ENCODE assay signal across 12 cellular contexts in the genomic region with DNA sequence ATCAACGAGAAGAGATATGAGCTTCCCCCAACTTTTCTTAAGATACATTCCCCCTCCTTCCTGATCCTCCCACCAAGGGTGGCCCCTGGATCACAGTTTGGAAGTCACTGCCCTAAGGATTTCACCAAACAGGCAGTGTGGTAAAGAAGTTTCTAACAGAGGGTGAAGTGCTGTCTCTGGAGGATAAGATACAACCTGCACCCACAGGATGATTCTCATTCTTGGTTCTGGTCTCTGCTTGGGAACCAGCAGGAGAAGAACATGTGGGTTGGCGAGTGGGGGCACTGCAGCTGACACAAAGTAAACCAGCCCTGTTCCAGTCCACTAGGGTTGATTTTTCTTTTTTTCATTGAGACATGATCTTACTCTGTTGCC. TPM values are rescaled to one million over a fixed set of nuclear protein-coding genes. Genes with fewer than 3 reads are reported as not detected.
A peak's percentile ranks its signal among the peaks of the same experiment; 100 is the strongest.
DNase-seq lines count a peak whose midpoint lies in the region; ATAC-seq, FAIRE-seq and TF ChIP-seq lines count a peak whose summit lies in the region.
"Had no signal": no experiment of that assay in that cellular context is flagged by ENCODE, and none has a peak within 500 bp of the region (broad histone marks: within the 10 kb centered on the region; RNA-seq: fewer than 3 reads in every experiment).

No MANE protein-coding gene starts in this region.

- FAIRE-seq in HepG2 (lab: Jason Lieb, UNC) = no peak
- FAIRE-seq: A204.1 had no signal

- peaks cover 100% of the 10 kb centered on the region for H4K20me1 ChIP-seq in HepG2 (ENCODE audit: insufficient read depth, low read length)
- peaks cover 46% of the 10 kb centered on the region for H4K20me1 ChIP-seq in GM23248 (ENCODE audit: insufficient read depth)

- H3K4me2 ChIP-seq in HepG2 (ENCODE audit: low read depth, low read length) (peak overlapping the region; percentile 96), GM23248 (ENCODE audit: unreplicated experiment) (no peak overlapping the region)

- H3K36me3 ChIP-seq in HepG2 (replicated peaks in 1 of 2; ENCODE audit: control insufficient read depth in 1 of 2, insufficient read depth in 2 of 2, low read length in 2 of 2) (peaks cover 12 to 54% of the 10 kb centered on the region in 2 experiments), thyroid gland (peaks cover 0 to 4% of the 10 kb centered on the region in 2 donors), GM23248 (ENCODE audit: low read depth) (0 out of 2 replicates have a peak, but pooled peaks cover 6% of the 10 kb centered on the region)
- H3K36me3 ChIP-seq: neural progenitor cell had no signal

- peaks cover 100% of the 10 kb centered on the region for H3K4me1 ChIP-seq in HepG2 (ENCODE audit: insufficient read depth, low read length)
- peaks cover 88 to 95% of the 10 kb centered on the region in 2 donors for H3K4me1 ChIP-seq in thyroid gland
- H3K4me1 ChIP-seq in GM23248 (ENCODE audit: insufficient read depth) = peaks cover 45% of the 10 kb centered on the region

- WGBS in HepG2 (ENCODE audit: low lambda C conversion rate) = 19% methylated on average over 2 of the region's 2 CpGs
- WGBS in thyroid gland, 2 donors = 69 to 78% methylated on average over 2 of the region's 2 CpGs
- 90 to 92% methylated on average over 2 of the region's 2 CpGs for WGBS in GM23248 (ENCODE audit: low coverage in 1 of 2, low lambda C conversion rate in 2 of 2, missing lambda C conversion rate in 2 of 2), 2 experiments

- H3K9me3 Mint-ChIP-seq in activated CD4-positive, alpha-beta T cell treated with anti-CD3 and anti-CD28 coated beads, Interleukin-2, amount 10 ng/mL, durations not matched to agents 24 days and 14 days = no peaks in the 10 kb centered on the region
- peaks cover 4% of the 10 kb centered on the region for H3K9me3 Mint-ChIP-seq in activated CD4-positive, alpha-beta T cell treated with anti-CD3 and anti-CD28 coated beads, Interleukin-2, amount 10 ng/mL, durations not matched to agents 7 days and 5 days
- H3K9me3 Mint-ChIP-seq in activated naive CD8-positive, alpha-beta T cell treated with anti-CD3 and anti-CD28 coated beads for 36 hours = peaks cover 10% of the 10 kb centered on the region

- H3F3A ChIP-seq in GM23248 (ENCODE audit: insufficient read depth) = peaks cover 21% of the 10 kb centered on the region

- TF ChIP-seq CTCF in HepG2 (CRISPR knock-in tag; IDR thresholded peaks at IDR 0.05) = no peak
- TF ChIP-seq CTCF in thyroid gland (IDR thresholded peaks at IDR 0.05) = no peak

- DNase-seq in activated CD4-positive, alpha-beta T cell treated with anti-CD3 and anti-CD28 coated beads, Interleukin-2, amount 10 ng/mL, durations not matched to agents 24 days and 14 days = no peak
- no peak for DNase-seq in activated CD4-positive, alpha-beta T cell treated with anti-CD3 and anti-CD28 coated beads, Interleukin-2, amount 10 ng/mL, durations not matched to agents 7 days and 5 days
- DNase-seq in activated naive CD8-positive, alpha-beta T cell treated with anti-CD3 and anti-CD28 coated beads for 36 hours = no peak
- DNase-seq in HepG2 (ENCODE audit: low spot score) (no peak), thyroid gland (no peak), GM23248 (no peak)
- DNase-seq in activated CD8-positive, alpha-beta memory T cell treated with anti-CD3 and anti-CD28 coated beads for 24 hours = no peak
- DNase-seq: NCI-H1105; stimulated activated CD4-positive, alpha-beta T cell treated with anti-CD3 and anti-CD28 coated beads, Interleukin-15, amount 100 ng/mL, for 24 hours had no signal

- peak overlapping the region; percentile 31; the same call in 1 of the 2 replicates for H3K9ac ChIP-seq in HepG2 (ENCODE audit: insufficient read depth, low read depth, low read length)
- no peak overlapping the region for H3K9ac ChIP-seq in GM23248
- H3K9ac ChIP-seq: neural progenitor cell had no signal

- intact Hi-C loops in activated CD4-positive, alpha-beta T cell treated with anti-CD3 and anti-CD28 coated beads, Interleukin-2, amount 10 ng/mL, durations not matched to agents 24 days and 14 days (cut with micrococcal nuclease) = no loop called here
- intact Hi-C loops in HepG2 (cut with micrococcal nuclease; ENCODE audit: unreplicated experiment) = no loop called here
- intact Hi-C loops in thyroid gland (cut with DNase I) = no loop called here

- CTCF ChIA-PET in activated CD4-positive, alpha-beta T cell treated with anti-CD3 and anti-CD28 coated beads, Interleukin-2, amount 10 ng/mL, durations not matched to agents 7 days and 5 days (lab: Charles Lee) = interaction anchor here (1.1 to 5.9 kb wide), 3 partner anchors 9 to 14 kb away, joined by 3 to 52 read pairs (median 4); partner anchors contain the start of gene NFE2L2
- CTCF ChIA-PET in HepG2 (lab: Yijun Ruan, JAX; ENCODE audit: low intra/inter-chr PET ratio, low total read pairs) = interaction anchor here (0.6 to 1.9 kb wide), 3 partner anchors 9 to 108 kb away, joined by 3 to 10 read pairs (median 3); partner anchors contain the start of gene NFE2L2

- ATAC-seq in HepG2 = peak; percentile 27
- no peak for ATAC-seq in HG03520 (IDR thresholded peaks at IDR 0.05; ENCODE audit: unreplicated experiment)

- no TSS peak for BruUV-seq in HepG2 (replicated peaks; lab: Mats Ljungman, UMichigan)

- H3K9me2 ChIP-seq in GM23248 (ENCODE audit: insufficient read depth) = no peaks in the 10 kb centered on the region

- no peaks in the 10 kb centered on the region for H3K27me3 Mint-ChIP-seq in activated CD4-positive, alpha-beta T cell treated with anti-CD3 and anti-CD28 coated beads, Interleukin-2, amount 10 ng/mL, durations not matched to agents 24 days and 14 days
- no peaks in the 10 kb centered on the region for H3K27me3 Mint-ChIP-seq in activated CD4-positive, alpha-beta T cell treated with anti-CD3 and anti-CD28 coated beads, Interleukin-2, amount 10 ng/mL, durations not matched to agents 7 days and 5 days
- H3K27me3 Mint-ChIP-seq in activated naive CD8-positive, alpha-beta T cell treated with anti-CD3 and anti-CD28 coated beads for 36 hours = no peaks in the 10 kb centered on the region

- H3K4me3 ChIP-seq in HepG2 (replicated peaks in 1 of 3; ENCODE audit: insufficient read depth in 1 of 3, low read depth in 2 of 3, low read length in 3 of 3) (peak overlapping the region in 2 of 3 experiments; percentile 10 to 20; a peak in 1 of 6 replicates), thyroid gland (replicated peaks in 1 of 3) (no peak overlapping the region), GM23248 (no peak overlapping the region)
- H3K4me3 ChIP-seq: neural progenitor cell had no signal

- peaks cover 58% of the 10 kb centered on the region for H3K36me3 Mint-ChIP-seq in activated CD4-positive, alpha-beta T cell treated with anti-CD3 and anti-CD28 coated beads, Interleukin-2, amount 10 ng/mL, durations not matched to agents 24 days and 14 days (ENCODE audit: low read depth)
- H3K36me3 Mint-ChIP-seq in activated CD4-positive, alpha-beta T cell treated with anti-CD3 and anti-CD28 coated beads, Interleukin-2, amount 10 ng/mL, durations not matched to agents 7 days and 5 days (ENCODE audit: low read depth) = peaks cover 74% of the 10 kb centered on the region
- peaks cover 81% of the 10 kb centered on the region for H3K36me3 Mint-ChIP-seq in activated naive CD8-positive, alpha-beta T cell treated with anti-CD3 and anti-CD28 coated beads for 36 hours

- H3K27ac ChIP-seq in HepG2 (ENCODE audit: extremely low read length, insufficient read depth, low read length) = peak overlapping the region; percentile 54
- peak overlapping the region in 2 of 3 donors; percentile 39 to 71 for H3K27ac ChIP-seq in thyroid gland
- H3K27ac ChIP-seq in GM23248 = no peak overlapping the region
- H3K27ac ChIP-seq: neural progenitor cell had no signal

- in situ Hi-C loops in HepG2 (cut with HindIII; ENCODE audit: extremely low pct_ligation_motif_present, low pct_unique_long_range_greater_than_20kb) = no loop called here
- in situ Hi-C loops in GM23248 (cut with MboI) = no loop called here

- H2AFZ ChIP-seq in HepG2 (ENCODE audit: low read length) = no peak overlapping the region
- no peak overlapping the region for H2AFZ ChIP-seq in GM23248
- H2AFZ ChIP-seq: neural progenitor cell had no signal

- TF ChIP-seq POLR2A in HepG2 (IDR thresholded peaks at IDR 0.05; ENCODE audit: insufficient read depth in 1 of 2, low read depth in 2 of 2, low read length in 2 of 2) (no peak), thyroid gland (IDR thresholded peaks at IDR 0.05) (no peak)

- no peak overlapping the region for H3K4me3 Mint-ChIP-seq in activated CD4-positive, alpha-beta T cell treated with anti-CD3 and anti-CD28 coated beads, Interleukin-2, amount 10 ng/mL, durations not matched to agents 24 days and 14 days
- H3K4me3 Mint-ChIP-seq in activated CD4-positive, alpha-beta T cell treated with anti-CD3 and anti-CD28 coated beads, Interleukin-2, amount 10 ng/mL, durations not matched to agents 7 days and 5 days = no peak overlapping the region
- no peak overlapping the region for H3K4me3 Mint-ChIP-seq in activated naive CD8-positive, alpha-beta T cell treated with anti-CD3 and anti-CD28 coated beads for 36 hours
- H3K4me3 Mint-ChIP-seq: neural progenitor cell had no signal

- TF ChIP-seq EP300 in HepG2 (IDR thresholded peaks at IDR 0.05; ENCODE audit: low read depth in 2 of 2, low read length in 2 of 2) (no peak), HepG2 (CRISPR knock-in tag; IDR thresholded peaks at IDR 0.05; ENCODE audit: borderline replicate concordance) (no peak)

- peak overlapping the region; percentile 63 for H3K27ac Mint-ChIP-seq in activated CD4-positive, alpha-beta T cell treated with anti-CD3 and anti-CD28 coated beads, Interleukin-2, amount 10 ng/mL, durations not matched to agents 24 days and 14 days
- no peak overlapping the region for H3K27ac Mint-ChIP-seq in activated CD4-positive, alpha-beta T cell treated with anti-CD3 and anti-CD28 coated beads, Interleukin-2, amount 10 ng/mL, durations not matched to agents 7 days and 5 days
- H3K27ac Mint-ChIP-seq in activated naive CD8-positive, alpha-beta T cell treated with anti-CD3 and anti-CD28 coated beads for 36 hours = peak overlapping the region; percentile 48
- H3K27ac Mint-ChIP-seq: neural progenitor cell had no signal

- H3K9me3 ChIP-seq in HepG2 (ENCODE audit: low read length) (no peaks in the 10 kb centered on the region), thyroid gland (no peaks in the 10 kb centered on the region), GM23248 (ENCODE audit: low read depth) (no peaks in the 10 kb centered on the region)

- H3K79me2 ChIP-seq in HepG2 (ENCODE audit: insufficient read depth, low read length) (peaks cover 98% of the 10 kb centered on the region), GM23248 (ENCODE audit: insufficient read depth) (peaks cover 100% of the 10 kb centered on the region)

- H3K27me3 ChIP-seq in HepG2 (ENCODE audit: control insufficient read depth in 1 of 2, insufficient read depth in 2 of 2, low read length in 2 of 2) (no peaks in the 10 kb centered on the region), thyroid gland (no peaks in the 10 kb centered on the region), GM23248 (replicated peaks; ENCODE audit: insufficient read depth) (no peaks in the 10 kb centered on the region)
- H3K27me3 ChIP-seq: neural progenitor cell had no signal

- no peak; the same call in 1 of the 2 replicates for TF ChIP-seq RAD21 in HepG2 (CRISPR knock-in tag; IDR thresholded peaks at IDR 0.05)

- H3K4me1 Mint-ChIP-seq in activated CD4-positive, alpha-beta T cell treated with anti-CD3 and anti-CD28 coated beads, Interleukin-2, amount 10 ng/mL, durations not matched to agents 24 days and 14 days = peaks cover 79% of the 10 kb centered on the region
- peaks cover 90% of the 10 kb centered on the region for H3K4me1 Mint-ChIP-seq in activated CD4-positive, alpha-beta T cell treated with anti-CD3 and anti-CD28 coated beads, Interleukin-2, amount 10 ng/mL, durations not matched to agents 7 days and 5 days
- H3K4me1 Mint-ChIP-seq in activated naive CD8-positive, alpha-beta T cell treated with anti-CD3 and anti-CD28 coated beads for 36 hours = peaks cover 85% of the 10 kb centered on the region

- POLR2A ChIA-PET in activated CD4-positive, alpha-beta T cell treated with anti-CD3 and anti-CD28 coated beads, Interleukin-2, amount 10 ng/mL, durations not matched to agents 7 days and 5 days (lab: Charles Lee) = interaction anchor here (2.0 kb wide), 1 partner anchor 8 kb away, joined by 7 read pairs; no protein-coding TSS in a partner anchor
- POLR2A ChIA-PET in HepG2 (lab: Yijun Ruan, JAX) = interaction anchor here (0.9 to 8.5 kb wide), 4 partner anchors 10 to 43 kb away, joined by 3 to 96 read pairs (median 4); partner anchors contain the start of genes HNRNPA3 and NFE2L2

RNA-seq across cellular contexts. Expression of gene NFE2L2, which starts 9.3 kb away (rescaled TPM):
- 63.5 and 63.7 TPM in 2 replicates for total RNA-seq in activated CD4-positive, alpha-beta T cell treated with anti-CD3 and anti-CD28 coated beads, Interleukin-2, amount 10 ng/mL, durations not matched to agents 24 days and 14 days
- total RNA-seq in activated CD4-positive, alpha-beta T cell treated with anti-CD3 and anti-CD28 coated beads, Interleukin-2, amount 10 ng/mL, durations not matched to agents 7 days and 5 days = 10 to 100 TPM; 65.6 to 82.0 TPM
- 10 to 100 TPM; 68.3 to 70.3 TPM for total RNA-seq in activated naive CD8-positive, alpha-beta T cell treated with anti-CD3 and anti-CD28 coated beads for 36 hours
- total RNA-seq in HepG2 (2016; rRNA removed; fragmentation: Illumina TruSeq; extraction: Trizol) (84.6 and 136 TPM in 2 replicates), thyroid gland (100 to 1,000 TPM; 139 to 157 (median 144) TPM)
- total RNA-seq in HepG2 (2016; cell fraction: cytosol; rRNA removed; fragmentation: Illumina TruSeq; extraction: Trizol; ENCODE audit: low read depth) = 93.0 and 99.3 TPM in 2 replicates
- 80.6 and 139 TPM in 2 replicates for total RNA-seq in HepG2 (2016; cell fraction: insoluble cytoplasmic fraction; rRNA removed; fragmentation: Illumina TruSeq; extraction: Trizol)
- 85.8 and 94.3 TPM in 2 replicates for total RNA-seq in HepG2 (2016; cell fraction: membrane; rRNA removed; fragmentation: Illumina TruSeq; extraction: Trizol)
- 92.5 and 95.6 TPM in 2 replicates for total RNA-seq in HepG2 (2016; cell fraction: nucleus; rRNA removed; fragmentation: Illumina TruSeq; extraction: Trizol)
- polyA plus RNA-seq in HepG2 (2011; rRNA removed) (138 and 215 TPM in 2 replicates), GM23248 (2016; fragmentation: Nextera tagmentation; extraction: Ambion mirVana) (116 and 123 TPM in 2 replicates)
- 94.2 and 119 TPM in 2 replicates for polyA plus RNA-seq in HepG2 (2011; cell fraction: cytosol; rRNA removed)
- 66.9 and 70.1 TPM in 2 replicates for polyA plus RNA-seq in HepG2 (2011; cell fraction: nucleus; rRNA removed)
- polyA plus RNA-seq in HepG2 (2012) = 104 and 115 TPM in 2 replicates
- 17.6 and 20.3 TPM in 2 replicates for polyA plus RNA-seq in HepG2 (2016; cell fraction: cytosol; fragmentation: Illumina TruSeq; extraction: Trizol; ENCODE audit: low read depth)
- polyA plus RNA-seq in HepG2 (2016; cell fraction: insoluble cytoplasmic fraction; fragmentation: Illumina TruSeq; extraction: Trizol; ENCODE audit: low read depth) = 211 and 217 TPM in 2 replicates
- polyA plus RNA-seq in HepG2 (2016; cell fraction: membrane; fragmentation: Illumina TruSeq; extraction: Trizol; ENCODE audit: low read depth) = 41.9 and 49.1 TPM in 2 replicates
- polyA plus RNA-seq in HepG2 (2016; cell fraction: nucleus; fragmentation: Illumina TruSeq; extraction: Trizol; ENCODE audit: insufficient read depth, low read depth) = 168 and 175 TPM in 2 replicates
- 157 and 264 TPM in 2 replicates for polyA minus RNA-seq in HepG2 (2011; rRNA and poly(A)+ RNA removed; ENCODE audit: low replicate concordance)
- polyA minus RNA-seq in HepG2 (2011; cell fraction: cytosol; rRNA and poly(A)+ RNA removed) = 128 and 137 TPM in 2 replicates
- 140 and 141 TPM in 2 replicates for polyA minus RNA-seq in HepG2 (2011; cell fraction: nucleus; rRNA and poly(A)+ RNA removed)
- 62.0 and 77.4 TPM in 2 replicates for total RNA-seq in GM23248 (2014; rRNA removed; shearing (Covaris generic))

RNA-seq across cellular contexts. Expression of gene HNRNPA3, which starts 42.6 kb away (rescaled TPM):
- 333 and 336 TPM in 2 replicates for total RNA-seq in activated CD4-positive, alpha-beta T cell treated with anti-CD3 and anti-CD28 coated beads, Interleukin-2, amount 10 ng/mL, durations not matched to agents 24 days and 14 days
- total RNA-seq in activated CD4-positive, alpha-beta T cell treated with anti-CD3 and anti-CD28 coated beads, Interleukin-2, amount 10 ng/mL, durations not matched to agents 7 days and 5 days = 100 to 1,000 TPM; 312 to 318 TPM
- 100 to 1,000 TPM; 253 to 254 TPM for total RNA-seq in activated naive CD8-positive, alpha-beta T cell treated with anti-CD3 and anti-CD28 coated beads for 36 hours
- total RNA-seq in HepG2 (2016; rRNA removed; fragmentation: Illumina TruSeq; extraction: Trizol) (97.7 and 164 TPM in 2 replicates), thyroid gland (100 to 1,000 TPM in 1 of 4 donors, 10 to 100 TPM in 3; 80.3 to 115 (median 82.3) TPM)
- total RNA-seq in HepG2 (2016; cell fraction: cytosol; rRNA removed; fragmentation: Illumina TruSeq; extraction: Trizol; ENCODE audit: low read depth) = 14.2 and 15.3 TPM in 2 replicates
- 105 and 171 TPM in 2 replicates for total RNA-seq in HepG2 (2016; cell fraction: insoluble cytoplasmic fraction; rRNA removed; fragmentation: Illumina TruSeq; extraction: Trizol)
- 84.7 and 87.9 TPM in 2 replicates for total RNA-seq in HepG2 (2016; cell fraction: membrane; rRNA removed; fragmentation: Illumina TruSeq; extraction: Trizol)
- 152 and 163 TPM in 2 replicates for total RNA-seq in HepG2 (2016; cell fraction: nucleus; rRNA removed; fragmentation: Illumina TruSeq; extraction: Trizol)
- polyA plus RNA-seq in HepG2 (2011; rRNA removed) (52.3 and 73.3 TPM in 2 replicates), GM23248 (2016; fragmentation: Nextera tagmentation; extraction: Ambion mirVana) (47.1 and 51.0 TPM in 2 replicates)
- polyA plus RNA-seq in HepG2 (2011; cell fraction: cytosol; rRNA removed) = 28.9 and 35.7 TPM in 2 replicates
- 80.5 and 102 TPM in 2 replicates for polyA plus RNA-seq in HepG2 (2011; cell fraction: nucleus; rRNA removed)
- 166 and 486 TPM in 2 replicates for polyA plus RNA-seq in HepG2 (2012)
- polyA plus RNA-seq in HepG2 (2016; cell fraction: cytosol; fragmentation: Illumina TruSeq; extraction: Trizol; ENCODE audit: low read depth) = 36.5 and 45.0 TPM in 2 replicates
- polyA plus RNA-seq in HepG2 (2016; cell fraction: insoluble cytoplasmic fraction; fragmentation: Illumina TruSeq; extraction: Trizol; ENCODE audit: low read depth) = 1,088 and 1,120 TPM in 2 replicates
- 139 and 151 TPM in 2 replicates for polyA plus RNA-seq in HepG2 (2016; cell fraction: membrane; fragmentation: Illumina TruSeq; extraction: Trizol; ENCODE audit: low read depth)
- 525 and 575 TPM in 2 replicates for polyA plus RNA-seq in HepG2 (2016; cell fraction: nucleus; fragmentation: Illumina TruSeq; extraction: Trizol; ENCODE audit: insufficient read depth, low read depth)
- 11.2 and 12.3 TPM in 2 replicates for polyA minus RNA-seq in HepG2 (2011; rRNA and poly(A)+ RNA removed; ENCODE audit: low replicate concordance)
- polyA minus RNA-seq in HepG2 (2011; cell fraction: cytosol; rRNA and poly(A)+ RNA removed) = 34.8 and 38.9 TPM in 2 replicates
- 205 and 222 TPM in 2 replicates for polyA minus RNA-seq in HepG2 (2011; cell fraction: nucleus; rRNA and poly(A)+ RNA removed)
- total RNA-seq in GM23248 (2014; rRNA removed; shearing (Covaris generic)) = 15.0 and 19.7 TPM in 2 replicates

Comparison
In these comparisons a context has a peak if more than half of its experiments do, and no peak if none do; other contexts are left out.
1. H3K4me3 ChIP-seq: peak in HepG2 (2 of 3); none in thyroid gland (0 of 3) and GM23248 (single experiment).